Comparison of ENCODE assay signal across 21 cellular contexts in the genomic region with DNA sequence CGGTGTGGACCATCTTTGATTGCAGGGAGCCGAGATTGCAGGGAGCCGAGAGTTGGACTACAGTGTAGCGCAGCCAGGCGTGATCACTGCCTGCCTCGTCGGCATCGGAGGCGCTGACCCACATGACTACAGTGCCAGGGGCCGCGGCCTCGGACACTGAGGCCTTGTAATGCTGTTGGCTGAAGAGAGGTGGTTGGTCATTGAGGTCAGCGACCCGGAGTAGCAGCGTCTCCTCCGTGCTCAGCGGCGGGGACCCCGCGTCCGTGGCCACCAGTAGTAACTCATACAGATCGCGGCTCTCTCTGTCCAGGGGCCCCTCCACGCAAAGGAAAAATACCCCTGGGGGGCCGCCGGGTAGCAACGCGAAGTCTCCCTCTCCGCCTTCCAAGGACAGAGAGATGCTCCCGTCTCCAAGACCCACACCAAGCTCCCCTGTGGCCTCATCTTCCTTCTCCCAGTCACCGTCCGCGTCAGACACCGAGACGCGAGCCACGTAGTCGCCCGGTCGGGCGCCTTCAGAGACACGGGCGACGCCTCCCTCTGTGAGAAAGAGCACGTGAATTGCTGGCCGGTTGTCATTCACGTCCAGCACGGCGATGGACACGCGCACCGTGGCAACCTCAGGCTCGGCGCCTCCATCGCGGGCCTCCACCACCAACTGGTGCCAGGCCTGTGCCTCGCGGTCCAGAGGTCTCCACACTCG. TPM values are rescaled to one million over a fixed set of nuclear protein-coding genes. Genes with fewer than 3 reads are reported as not detected.
A peak's percentile ranks its signal among the peaks of the same experiment; 100 is the strongest.
DNase-seq lines count a peak whose midpoint lies in the region; ATAC-seq and TF ChIP-seq lines count a peak whose summit lies in the region.
"Had no signal": no experiment of that assay in that cellular context is flagged by ENCODE, and none has a peak within 500 bp of the region (broad histone marks: within the 10 kb centered on the region; RNA-seq: fewer than 3 reads in every experiment).

No MANE protein-coding gene starts in this region.

- DNase-seq in activated CD4-positive, alpha-beta T cell treated with anti-CD3 and anti-CD28 coated beads for 36 hours: peak; percentile 6
- no peak for DNase-seq in activated CD4-positive, alpha-beta T cell treated with anti-CD3 and anti-CD28 coated beads for 4 hours
- DNase-seq in coronary artery (ENCODE audit: low spot score) (no peak), naive B cell (peak; percentile 5), suprapubic skin (ENCODE audit: low spot score in 2 of 2) (no peak), H4 (ENCODE audit: low spot score) (no peak)
- DNase-seq: activated CD4-positive, alpha-beta T cell treated with anti-CD3 and anti-CD28 coated beads, Interleukin-2, amount 10 ng/mL, durations not matched to agents 7 days and 5 days; activated CD8-positive, alpha-beta memory T cell treated with anti-CD3 and anti-CD28 coated beads, Interleukin-2, amount 50 U/mL, for 4 hours; activated effector memory CD4-positive, alpha-beta T cell treated with anti-CD3 and anti-CD28 coated beads, Interleukin-2, amount 50 U/mL, for 16 hours; effector memory CD8-positive, alpha-beta T cell; immature natural killer cell; NCI-H1092 treated with DMSO at 0.1 percent for 48 hours; NCI-H2081 treated with DMSO at 0.1 percent for 48 hours; NCI-H524; T-helper 1 cell had no signal

- 66% methylated on average over 20 of the region's 59 CpGs for whole genome bisulfite sequencing in suprapubic skin

- no peak for TF ChIP-seq CTCF in coronary artery (IDR thresholded peaks at IDR 0.05)
- no peak for TF ChIP-seq CTCF in suprapubic skin (IDR thresholded peaks at IDR 0.05)

- no peak for ATAC-seq in activated CD4-positive, alpha-beta T cell treated with anti-CD3 and anti-CD28 coated beads for 36 hours
- ATAC-seq in naive B cell (ENCODE audit: low read depth in 2 of 2) (no peak), HG03025 (IDR thresholded peaks at IDR 0.05; ENCODE audit: low FRiP score, unreplicated experiment) (no peak), GM18505 (IDR thresholded peaks at IDR 0.05; ENCODE audit: unreplicated experiment) (no peak)
- ATAC-seq: effector memory CD8-positive, alpha-beta T cell had no signal

- H3K36me3 ChIP-seq in suprapubic skin: no peaks in the 10 kb centered on the region

- no peak for TF ChIP-seq EP300 in suprapubic skin (IDR thresholded peaks at IDR 0.05)

- no peaks in the 10 kb centered on the region for H3K9me3 ChIP-seq in suprapubic skin

- TF ChIP-seq POLR2A in suprapubic skin (IDR thresholded peaks at IDR 0.05) (no peak), GM18505 (IDR thresholded peaks at IDR 0.05; ENCODE audit: borderline replicate concordance, extremely low read depth, insufficient read depth, insufficient read length) (no peak)

- H3K4me1 ChIP-seq in suprapubic skin: peaks cover 25% of the 10 kb centered on the region

- CTCF ChIA-PET in activated CD4-positive, alpha-beta T cell treated with anti-CD3 and anti-CD28 coated beads for 36 hours (lab: Charles Lee): no interaction called here

- POLR2A ChIA-PET in activated CD4-positive, alpha-beta T cell treated with anti-CD3 and anti-CD28 coated beads for 36 hours (lab: Charles Lee): no interaction called here

- H3K27ac ChIP-seq in coronary artery (no peak overlapping the region), suprapubic skin (no peak overlapping the region)
- H3K27ac ChIP-seq: HL-60 had no signal

- H3K36me3 Mint-ChIP-seq in activated CD4-positive, alpha-beta T cell treated with anti-CD3 and anti-CD28 coated beads for 36 hours (ENCODE audit: low read depth): no peaks in the 10 kb centered on the region
- peaks cover 0 to 7% of the 10 kb centered on the region in 2 donors for H3K36me3 Mint-ChIP-seq in naive B cell
- H3K36me3 Mint-ChIP-seq: immature natural killer cell had no signal

- no peak overlapping the region for H3K4me3 Mint-ChIP-seq in activated CD4-positive, alpha-beta T cell treated with anti-CD3 and anti-CD28 coated beads for 36 hours
- peak overlapping the region; percentile 18 to 96 (median 54) for H3K4me3 Mint-ChIP-seq in naive B cell

- peak overlapping the region; percentile 69 for H3K4me3 ChIP-seq in coronary artery
- H3K4me3 ChIP-seq in suprapubic skin: peak overlapping the region; percentile 48

- peaks cover 18% of the 10 kb centered on the region for H3K4me1 Mint-ChIP-seq in activated CD4-positive, alpha-beta T cell treated with anti-CD3 and anti-CD28 coated beads for 36 hours
- H3K4me1 Mint-ChIP-seq in naive B cell: peaks cover 12 to 24% (median 19%) of the 10 kb centered on the region in 3 donors

- intact Hi-C loops in activated CD4-positive, alpha-beta T cell treated with anti-CD3 and anti-CD28 coated beads for 36 hours (cut with DNase I, micrococcal nuclease): loop anchor here (5.0 to 10.0 kb wide), 4 partner anchors 157 to 705 kb away; a partner anchor contains a TSS

- no peak overlapping the region for H3K27ac Mint-ChIP-seq in activated CD4-positive, alpha-beta T cell treated with anti-CD3 and anti-CD28 coated beads for 36 hours
- H3K27ac Mint-ChIP-seq in naive B cell: no peak overlapping the region
- H3K27ac Mint-ChIP-seq: activated CD4-positive, alpha-beta T cell treated with anti-CD3 and anti-CD28 coated beads, Interleukin-2, amount 10 ng/mL, durations not matched to agents 7 days and 5 days; effector memory CD8-positive, alpha-beta T cell; immature natural killer cell; stimulated activated naive CD8-positive, alpha-beta T cell treated with anti-CD3 and anti-CD28 coated beads, Interleukin-15, Interleukin-2, amounts not matched to agents 100 ng/mL and 50 ng/mL, for 24 hours had no signal

- peaks cover 53% of the 10 kb centered on the region for H3K27me3 Mint-ChIP-seq in activated CD4-positive, alpha-beta T cell treated with anti-CD3 and anti-CD28 coated beads for 36 hours
- H3K27me3 Mint-ChIP-seq in naive B cell: peaks cover 24 to 69% (median 43%) of the 10 kb centered on the region in 3 donors

- H3K9me3 Mint-ChIP-seq in activated CD4-positive, alpha-beta T cell treated with anti-CD3 and anti-CD28 coated beads for 36 hours (ENCODE audit: low read depth): no peaks in the 10 kb centered on the region
- H3K9me3 Mint-ChIP-seq in naive B cell: peaks cover 0 to 3% (median 0%) of the 10 kb centered on the region in 7 donors
- H3K9me3 Mint-ChIP-seq: activated CD4-positive, alpha-beta T cell treated with anti-CD3 and anti-CD28 coated beads, Interleukin-2, amount 10 ng/mL, durations not matched to agents 7 days and 5 days; effector memory CD8-positive, alpha-beta T cell; stimulated activated naive CD8-positive, alpha-beta T cell treated with anti-CD3 and anti-CD28 coated beads, Interleukin-15, Interleukin-2, amounts not matched to agents 100 ng/mL and 50 ng/mL, for 24 hours had no signal

- H3K27me3 ChIP-seq in suprapubic skin: peaks cover 62% of the 10 kb centered on the region

RNA-seq across cellular contexts. Expression of a gene that starts 1.9 kb away (rescaled TPM):
- under 1 TPM; 0.05 to 0.14 TPM for total RNA-seq in activated CD4-positive, alpha-beta T cell treated with anti-CD3 and anti-CD28 coated beads for 36 hours
- polyA plus RNA-seq in naive B cell (ENCODE audit: low read depth in 6 of 6): under 1 TPM in 5 of 6 donors, not detected in 1; 0.08 to 0.44 (median 0.26) TPM
- total RNA-seq in suprapubic skin: under 1 TPM; 0.26 to 0.93 (median 0.58) TPM
- 0.29 and 0.53 TPM in 2 replicates for total RNA-seq in H4 (2014; rRNA removed; shearing (Covaris generic))
- total RNA-seq: activated CD4-positive, alpha-beta T cell treated with anti-CD3 and anti-CD28 coated beads, Interleukin-2, amount 10 ng/mL, durations not matched to agents 7 days and 5 days; fibroblast of lung had no signal
- polyA plus RNA-seq: BJ, fibroblast of lung, immature natural killer cell had no signal

Comparison
In these comparisons a context has a peak if more than half of its experiments do, and no peak if none do; other contexts are left out.
1. DNase-seq: peak in activated CD4-positive, alpha-beta T cell treated with anti-CD3 and anti-CD28 coated beads for 36 hours (single experiment) and naive B cell (single experiment); none in activated CD4-positive, alpha-beta T cell treated with anti-CD3 and anti-CD28 coated beads for 4 hours (0 of 2), coronary artery (single experiment), suprapubic skin (0 of 2) and H4 (single experiment).